ENCODE assay signal across 8 cellular contexts in the genomic region with DNA sequence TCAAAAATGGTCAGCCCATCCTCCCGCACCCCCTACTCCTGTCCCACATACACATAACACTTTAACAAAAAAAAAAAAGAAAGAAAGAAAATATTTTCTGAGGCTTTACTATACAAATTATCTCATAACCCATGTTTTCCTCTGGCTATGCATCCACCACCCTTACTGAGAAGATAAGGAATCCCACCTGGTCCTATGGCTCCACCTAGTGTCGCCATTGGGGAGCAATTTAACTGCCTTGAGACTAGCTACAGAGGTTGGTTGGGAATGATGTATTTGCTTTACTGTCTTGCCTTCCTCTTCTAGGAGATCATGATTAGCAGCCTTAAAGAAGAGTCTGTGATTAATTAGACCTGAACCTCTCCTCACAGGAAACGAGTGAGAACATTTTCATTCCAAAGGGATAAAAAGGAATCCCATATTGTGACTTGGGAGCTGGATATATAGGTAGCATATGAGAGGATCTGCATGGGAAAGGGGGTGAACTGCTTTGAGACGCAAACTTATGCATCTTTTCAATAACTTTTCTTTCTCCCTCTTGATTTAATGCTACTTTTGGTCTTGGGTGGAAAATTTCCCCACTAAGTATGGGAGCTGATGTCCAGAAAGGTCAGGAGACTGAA.
DNase-seq lines count a peak whose midpoint lies in the region; TF ChIP-seq lines count a peak whose summit lies in the region.

No MANE protein-coding gene starts in this region.

- H3K36me3 ChIP-seq in MM.1S (replicated peaks; ENCODE audit: insufficient read depth, low read length): no peaks in the 10 kb centered on the region
- no peaks in the 10 kb centered on the region for H3K36me3 ChIP-seq in trophoblast cell (ENCODE audit: control insufficient read depth in 1 of 2, insufficient read depth in 2 of 2, low read length in 2 of 2)

- CTCF ChIA-PET in HEK293T (lab: Yijun Ruan, JAX): interaction anchor here (0.6 to 1.7 kb wide), 20 partner anchors 10 to 1350 kb away, joined by 3 to 10 read pairs (median 3); partner anchors contain the start of genes GHR and SELENOP

- no peaks in the 10 kb centered on the region for H4K20me1 ChIP-seq in MM.1S (ENCODE audit: insufficient read depth, low read length)

- H3K14ac ChIP-seq in trophoblast cell (ENCODE audit: low read length): no peak overlapping the region

- H3K4me2 ChIP-seq in MM.1S (ENCODE audit: low read depth, low read length): no peak overlapping the region
- H3K4me2 ChIP-seq in trophoblast cell (ENCODE audit: low read length): no peak overlapping the region

- H3K79me1 ChIP-seq in trophoblast cell (ENCODE audit: low read length): peaks cover 6% of the 10 kb centered on the region

- H3K9me3 ChIP-seq in MM.1S (replicated peaks; ENCODE audit: insufficient read depth, low read length): no peaks in the 10 kb centered on the region
- H3K9me3 ChIP-seq in trophoblast cell (ENCODE audit: insufficient read depth, low read depth, low read length): no peaks in the 10 kb centered on the region

- POLR2A ChIA-PET in HEK293T (lab: Yijun Ruan, JAX): no interaction called here

- no peak overlapping the region for H3K23ac ChIP-seq in trophoblast cell (ENCODE audit: low read length)

- H3K18ac ChIP-seq in trophoblast cell (ENCODE audit: low read length): no peak overlapping the region

- no peak overlapping the region for H4K91ac ChIP-seq in trophoblast cell (ENCODE audit: low read depth, low read length)

- H3K9ac ChIP-seq in MM.1S (ENCODE audit: low read length): no peak overlapping the region
- no peak overlapping the region for H3K9ac ChIP-seq in trophoblast cell (ENCODE audit: low read length)

- TF ChIP-seq CTCF in GM12872 (IDR thresholded peaks at IDR 0.05; ENCODE audit: insufficient read depth, low read depth, low read length) (peak; percentile 83), MM.1S (IDR thresholded peaks at IDR 0.05; ENCODE audit: low read length) (peak; percentile 93)

- DNase-seq in HEK293T (ENCODE audit: extremely low spot score) (peak; percentile 68), MM.1S (peak; percentile 74), SHP77 treated with DMSO at 0.1 percent for 48 hours (lab: John Stamatoyannopoulos, UW) (peak; percentile 62), glomerular endothelial cell (ENCODE audit: extremely low read depth, low read depth, low spot score) (peak; percentile 44), trophoblast cell (peak; percentile 81 to 92), GOT3 (lab: John Stamatoyannopoulos, UW) (no peak)
- peak; percentile 64 for DNase-seq in activated naive CD4-positive, alpha-beta T cell treated with Interleukin-2 at 50 U/mL for 16 hours

- H2BK5ac ChIP-seq in trophoblast cell (ENCODE audit: low read depth, low read length, poor library complexity): no peak overlapping the region

- H2BK120ac ChIP-seq in trophoblast cell (ENCODE audit: insufficient read depth, low read length, poor library complexity): no peak overlapping the region

- H2AK5ac ChIP-seq in trophoblast cell (ENCODE audit: low read length): no peak overlapping the region

- WGBS in trophoblast cell (ENCODE audit: extremely low coverage, insufficient coverage, insufficient read length): no CpG with 5 or more reads among the region's 4 CpGs

- no peaks in the 10 kb centered on the region for H3K27me3 ChIP-seq in MM.1S (replicated peaks; ENCODE audit: insufficient read depth, low read length)
- H3K27me3 ChIP-seq in trophoblast cell (ENCODE audit: insufficient read depth, low read length): no peaks in the 10 kb centered on the region

- no peak overlapping the region for H4K12ac ChIP-seq in trophoblast cell (ENCODE audit: low read depth, low read length)

- H3K4me1 ChIP-seq in MM.1S (ENCODE audit: low read length) (peaks cover 6% of the 10 kb centered on the region), trophoblast cell (ENCODE audit: control insufficient read depth in 1 of 2, insufficient read depth in 2 of 2, low read length in 2 of 2) (peaks cover 3 to 4% of the 10 kb centered on the region in 2 experiments)

- H3K27ac ChIP-seq in MM.1S (ENCODE audit: low read length): no peak overlapping the region
- no peak overlapping the region for H3K27ac ChIP-seq in trophoblast cell (ENCODE audit: low read depth, low read length)

- no peak overlapping the region for H4K8ac ChIP-seq in trophoblast cell (ENCODE audit: low read depth, low read length)

- H3K79me2 ChIP-seq in MM.1S (ENCODE audit: low read length) (no peaks in the 10 kb centered on the region), trophoblast cell (ENCODE audit: control insufficient read depth, insufficient read depth, low read length, poor library complexity) (no peaks in the 10 kb centered on the region)

- no peak overlapping the region for H2BK12ac ChIP-seq in trophoblast cell (ENCODE audit: low read length)

- H3K9me2 ChIP-seq in MM.1S (replicated peaks; ENCODE audit: insufficient read depth, low read length): no peaks in the 10 kb centered on the region

- H3K4ac ChIP-seq in trophoblast cell (ENCODE audit: low read depth, low read length): no peak overlapping the region

- H2AFZ ChIP-seq in MM.1S (ENCODE audit: low read length) (no peak overlapping the region), trophoblast cell (ENCODE audit: insufficient read depth, low read length, poor library complexity) (no peak overlapping the region)

- H3K4me3 ChIP-seq in MM.1S (ENCODE audit: low read length): no peak overlapping the region
- no peak overlapping the region for H3K4me3 ChIP-seq in trophoblast cell (ENCODE audit: low read depth, low read length)

- no peaks in the 10 kb centered on the region for H3F3A ChIP-seq in MM.1S (ENCODE audit: insufficient read depth, low read length)

TF ChIP-seq in HEK293T, 16 proteins besides CTCF, POLR2A, EP300 and RAD21:
- TF ChIP-seq SUZ12 (IDR thresholded peaks at IDR 0.05): no peak
- TF ChIP-seq ZNF384 (IDR thresholded peaks at IDR 0.05): no peak
- TF ChIP-seq FOXA1 (IDR thresholded peaks at IDR 0.05): no peak
- TF ChIP-seq ELF4 (IDR thresholded peaks at IDR 0.05): no peak
- TF ChIP-seq TARDBP (IDR thresholded peaks at IDR 0.05): no peak
- no peak for TF ChIP-seq L3MBTL2 (conservative IDR thresholded peaks at IDR 0.05)
- no peak for TF ChIP-seq NFRKB (IDR thresholded peaks at IDR 0.05)
- no peak for TF ChIP-seq SP1 (IDR thresholded peaks at IDR 0.05)
- TF ChIP-seq LEF1 (IDR thresholded peaks at IDR 0.05; ENCODE audit: borderline replicate concordance): no peak
- no peak for TF ChIP-seq CTBP1 (IDR thresholded peaks at IDR 0.05; ENCODE audit: borderline replicate concordance)
